In genomic region chr7:81956520-81956919, GRCh38 we compare ENCODE assay signal across 8 cellular contexts.
DNase-seq lines count a peak whose midpoint lies in the region; ATAC-seq and TF ChIP-seq lines count a peak whose summit lies in the region.

No MANE protein-coding gene starts in this region.

- no peak for TF ChIP-seq POLR2A in prostate gland (IDR thresholded peaks at IDR 0.05)

- H3K27me3 Mint-ChIP-seq in WTC11 (ENCODE audit: low read depth), result no peaks in the 10 kb centered on the region

- no peak overlapping the region for H3K4me3 ChIP-seq in iPS DF 6.9 (ENCODE audit: low read length)
- H3K4me3 ChIP-seq in prostate gland, result no peak overlapping the region

- H3K36me3 ChIP-seq in iPS DF 6.9 (ENCODE audit: control insufficient read depth, insufficient read depth, low read length) (no peaks in the 10 kb centered on the region), prostate gland (no peaks in the 10 kb centered on the region)

- no peak overlapping the region for H3K27ac Mint-ChIP-seq in WTC11

- no peaks in the 10 kb centered on the region for H3K27me3 ChIP-seq in iPS DF 6.9 (ENCODE audit: control insufficient read depth, insufficient read depth, low read length)
- no peaks in the 10 kb centered on the region for H3K27me3 ChIP-seq in prostate gland (replicated peaks; ENCODE audit: insufficient read depth)

- WGBS in iPS DF 6.9 (ENCODE audit: insufficient coverage, insufficient read length), result no CpG with 5 or more reads among the region's 4 CpGs
- 71% methylated on average over 4 of the region's 4 CpGs for WGBS in prostate gland

- CTCF ChIA-PET in WTC11 (lab: Charles Lee), result interaction anchor here (0.7 to 1.3 kb wide), 5 partner anchors 293 to 486 kb away, joined by 3 to 9 read pairs (median 4); no protein-coding TSS in a partner anchor

- H3K27ac ChIP-seq in iPS DF 6.9 (ENCODE audit: low read length) (no peak overlapping the region), prostate gland (no peak overlapping the region)

- H3K9me3 ChIP-seq in iPS DF 6.9 (ENCODE audit: control insufficient read depth, insufficient read depth, low read length) (no peaks in the 10 kb centered on the region), prostate gland (no peaks in the 10 kb centered on the region)

- POLR2A ChIA-PET in WTC11 (lab: Charles Lee), result no interaction called here

- no peaks in the 10 kb centered on the region for H3K36me3 Mint-ChIP-seq in WTC11

- H3K4me3 Mint-ChIP-seq in WTC11, result no peak overlapping the region

- DNase-seq in D341Med (ENCODE audit: low spot score), result peak; percentile 46
- DNase-seq in MV-4-11 (lab: John Stamatoyannopoulos, UW), result peak; percentile 47
- DNase-seq in WTC11 (ENCODE audit: low spot score), result no peak
- DNase-seq in iPS DF 6.9 (ENCODE audit: low read depth, low spot score), result peak; percentile 41
- DNase-seq in kidney glomerular epithelial cell (lab: John Stamatoyannopoulos, UW), result no peak
- no peak for DNase-seq in prostate gland (ENCODE audit: low spot score)

- intact Hi-C loops in prostate gland (cut with DNase I), result loop anchor here (10.0 kb wide), 1 partner anchor 472 kb away; no protein-coding TSS in a partner anchor

- peak; percentile 78 for ATAC-seq in GM21717 (IDR thresholded peaks at IDR 0.05; ENCODE audit: unreplicated experiment)
- ATAC-seq in WTC11, result peak; percentile 89
- no peak for ATAC-seq in HG02571 (IDR thresholded peaks at IDR 0.05; ENCODE audit: unreplicated experiment)

- no peaks in the 10 kb centered on the region for H3K9me3 Mint-ChIP-seq in WTC11

- H3K4me1 Mint-ChIP-seq in WTC11, result no peaks in the 10 kb centered on the region

- TF ChIP-seq CTCF in WTC11 (IDR thresholded peaks at IDR 0.05), result peak; percentile 37; the same call in 1 of the 2 replicates
- TF ChIP-seq CTCF in prostate gland (IDR thresholded peaks at IDR 0.05), result peak in 2 of 4 experiments; percentile 8 to 35

- H3K4me1 ChIP-seq in iPS DF 6.9 (ENCODE audit: control insufficient read depth, insufficient read depth, low read length) (no peaks in the 10 kb centered on the region), prostate gland (replicated peaks) (no peaks in the 10 kb centered on the region)

TF ChIP-seq in WTC11, 78 proteins besides CTCF, POLR2A, EP300 and RAD21:
- TF ChIP-seq ZNF396 (CRISPR knock-in tag; IDR thresholded peaks at IDR 0.05; ENCODE audit: borderline replicate concordance) (no peak), MAX (CRISPR knock-in tag; IDR thresholded peaks at IDR 0.05) (no peak), IRF1 (CRISPR knock-in tag; IDR thresholded peaks at IDR 0.05) (no peak), ZNF232 (CRISPR knock-in tag; IDR thresholded peaks at IDR 0.05) (no peak), ZNF317 (CRISPR knock-in tag; IDR thresholded peaks at IDR 0.05; ENCODE audit: borderline replicate concordance, low read depth) (no peak), NR3C1 (CRISPR knock-in tag; conservative IDR thresholded peaks at IDR 0.05; ENCODE audit: low read depth) (no peak), ATF3 (CRISPR knock-in tag; conservative IDR thresholded peaks at IDR 0.05) (no peak), RELA (CRISPR knock-in tag; IDR thresholded peaks at IDR 0.05; ENCODE audit: borderline replicate concordance) (no peak), JAZF1 (CRISPR knock-in tag; IDR thresholded peaks at IDR 0.05) (no peak), NR2C2 (CRISPR knock-in tag; IDR thresholded peaks at IDR 0.05) (no peak), ZMAT4 (CRISPR knock-in tag; IDR thresholded peaks at IDR 0.05) (no peak)

Comparison
In these comparisons a context has a peak if more than half of its experiments do, and no peak if none do; other contexts are left out.
1. DNase-seq: peak in D341Med (single experiment), MV-4-11 (single experiment) and iPS DF 6.9 (single experiment); none in WTC11 (single experiment), kidney glomerular epithelial cell (single experiment) and prostate gland (single experiment).